In the genomic region with DNA sequence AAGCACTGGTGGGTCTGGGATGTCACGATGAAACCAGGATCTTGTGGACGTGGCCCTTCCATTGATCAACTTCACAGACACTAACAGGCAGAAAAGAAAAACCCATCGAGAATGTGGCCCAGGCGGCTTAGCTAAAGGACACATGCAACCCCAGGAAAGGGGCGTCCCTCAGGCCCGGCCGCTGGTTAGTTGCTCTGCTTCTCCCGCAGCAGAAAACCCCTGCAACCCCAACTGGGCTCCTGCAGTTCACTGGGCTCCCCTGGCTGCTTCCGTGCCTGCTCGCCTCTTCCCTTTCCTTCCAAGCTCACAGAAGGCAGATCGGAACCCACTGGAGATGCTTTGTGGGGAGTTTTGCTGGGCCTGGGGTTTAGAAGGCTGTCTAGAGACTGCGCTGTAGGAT, we compare ENCODE assay signal across 10 cellular contexts. TPM values are rescaled to one million over a fixed set of nuclear protein-coding genes. Genes with fewer than 3 reads are reported as not detected.
DNase-seq lines count a peak whose midpoint lies in the region; ATAC-seq and TF ChIP-seq lines count a peak whose summit lies in the region.
"Had no signal": no experiment of that assay in that cellular context is flagged by ENCODE, and none has a peak within 500 bp of the region (broad histone marks: within the 10 kb centered on the region; RNA-seq: fewer than 3 reads in every experiment).

No MANE protein-coding gene starts in this region.

- no peaks in the 10 kb centered on the region for H3K36me3 ChIP-seq in PC-3 (ENCODE audit: low read depth, low read length)
- no peaks in the 10 kb centered on the region for H3K36me3 ChIP-seq in iPS-18a (ENCODE audit: control insufficient read depth, low read depth, low read length)

- H3K27me3 ChIP-seq in PC-3 (ENCODE audit: low read length) (peaks cover 20% of the 10 kb centered on the region; the same call in 1 of the 2 replicates), iPS-18a (ENCODE audit: control insufficient read depth, insufficient read depth, low read length) (peaks cover 39% of the 10 kb centered on the region)

- TF ChIP-seq CTCF in PC-3 (conservative IDR thresholded peaks at IDR 0.05; ENCODE audit: low read depth, low read length), result no peak

- H3K4me1 ChIP-seq in PC-3 (ENCODE audit: insufficient read depth, low read length) (peaks cover 19% of the 10 kb centered on the region), iPS-18a (ENCODE audit: control insufficient read depth, low read depth, low read length) (peaks cover 42% of the 10 kb centered on the region)

- no peaks in the 10 kb centered on the region for H3F3A ChIP-seq in PC-3 (ENCODE audit: low read length, unreplicated experiment)

- no peaks in the 10 kb centered on the region for H4K20me1 ChIP-seq in PC-3 (ENCODE audit: low read length)

- H3K27ac ChIP-seq in PC-3 (ENCODE audit: low read length) (no peak overlapping the region), iPS-18a (ENCODE audit: low read length) (no peak overlapping the region)

- peak; percentile 15 for DNase-seq in ELF-1 (ENCODE audit: low read depth, low spot score)
- DNase-seq in PC-3, result no peak
- DNase-seq in sciatic nerve (ENCODE audit: low spot score), result no peak
- DNase-seq in T-helper 9 cell, result no peak
- DNase-seq in erythroblast (lab: John Stamatoyannopoulos, UW), result no peak
- no peak for DNase-seq in cerebellar cortex (ENCODE audit: low spot score)
- DNase-seq in GM19238 (ENCODE audit: insufficient read length, low spot score), result no peak
- DNase-seq: cerebellar nuclear complex, NCI-H2227 treated with DMSO at 0.1 percent for 48 hours had no signal

- no TSS peak for BruUV-seq in PC-3 (replicated peaks; lab: Mats Ljungman, UMichigan)

- CTCF ChIA-PET in PC-3 (lab: Charles Lee), result no interaction called here

- H3K9me2 ChIP-seq in PC-3 (replicated peaks; ENCODE audit: low read length), result no peaks in the 10 kb centered on the region

- intact Hi-C loops in PC-3 (cut with micrococcal nuclease) (no loop called here), sciatic nerve (cut with DNase I) (no loop called here)

- no peak for ATAC-seq in PC-3
- ATAC-seq in sciatic nerve, result peak; percentile 19

- peaks cover 6% of the 10 kb centered on the region; the same call in 1 of the 2 replicates for H3K9me3 ChIP-seq in PC-3 (ENCODE audit: low read length)
- peaks cover 3% of the 10 kb centered on the region for H3K9me3 ChIP-seq in iPS-18a (ENCODE audit: control insufficient read depth, low read depth, low read length)

- peak overlapping the region; percentile 79 for H3K4me2 ChIP-seq in PC-3 (ENCODE audit: low read length)

- 0 out of 2 replicates have a peak overlapping the region, but pooled peaks have one; percentile 80 for H2AFZ ChIP-seq in PC-3 (ENCODE audit: low read length)

- no peaks in the 10 kb centered on the region for H3K79me2 ChIP-seq in PC-3 (ENCODE audit: low read length)

- POLR2A ChIA-PET in PC-3 (lab: Charles Lee; ENCODE audit: unreplicated experiment), result no interaction called here

- H3K9ac ChIP-seq in PC-3 (ENCODE audit: low read length) (no peak overlapping the region), iPS-18a (ENCODE audit: low read length) (no peak overlapping the region)

- no peak for TF ChIP-seq POLR2A in erythroblast (IDR thresholded peaks at IDR 0.05; ENCODE audit: low read length)

- H3K4me3 ChIP-seq in PC-3 (ENCODE audit: low read length), result peak overlapping the region; percentile 66; the same call in 1 of the 2 replicates
- peak overlapping the region; percentile 85 for H3K4me3 ChIP-seq in iPS-18a (ENCODE audit: low read length)

RNA-seq across cellular contexts. Expression of gene GASK1A, which starts 1.1 kb away (rescaled TPM):
- total RNA-seq in PC-3 (2014; rRNA removed), result 1.9 and 2.5 TPM in 2 replicates
- 17.8 TPM for total RNA-seq in sciatic nerve
